In the genomic region with DNA sequence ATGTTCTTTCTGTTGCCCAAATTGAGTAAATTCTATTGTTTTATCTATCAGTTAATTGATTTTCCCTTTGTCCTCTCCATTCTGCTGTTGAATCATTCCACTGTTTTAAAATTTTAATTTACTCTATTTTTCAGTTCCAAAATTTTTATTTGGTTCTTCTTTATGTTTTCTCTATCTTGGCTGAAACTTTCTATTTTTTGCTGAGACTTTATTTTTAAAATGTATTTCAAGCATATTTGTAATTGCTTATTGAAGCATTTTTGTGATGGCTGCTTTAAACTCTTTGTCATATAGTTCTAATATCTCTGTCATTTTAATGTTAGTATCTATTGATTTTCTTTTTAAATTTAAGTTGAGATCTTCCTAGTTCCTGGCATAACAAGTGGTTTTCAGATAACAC, we compare ENCODE assay signal across 38 cellular contexts.
"Had no signal": no experiment of that assay in that cellular context is flagged by ENCODE, and none has a peak within 500 bp of the region (broad histone marks: within the 10 kb centered on the region; RNA-seq: fewer than 3 reads in every experiment).

No MANE protein-coding gene starts in this region.

- H3K36me3 ChIP-seq: ascending aorta, cardiac muscle cell had no signal

- H3K27ac ChIP-seq: ascending aorta, cardiac muscle cell, VCaP had no signal

- H3K36me3 Mint-ChIP-seq: activated CD8-positive, alpha-beta memory T cell treated with anti-CD3 and anti-CD28 coated beads, Interleukin-2, amount 10 ng/mL, durations not matched to agents 7 days and 5 days; activated naive CD4-positive, alpha-beta T cell treated with anti-CD3 and anti-CD28 coated beads, Interleukin-2, amount 10 ng/mL, durations not matched to agents 7 days and 5 days; activated naive CD4-positive, alpha-beta T cell treated with anti-CD3 and anti-CD28 coated beads, Interleukin-2, amount 50 U/mL, for 24 hours; activated naive CD8-positive, alpha-beta T cell; activated naive CD8-positive, alpha-beta T cell treated with anti-CD3 and anti-CD28 coated beads, Interleukin-2, amount 10 ng/mL, durations not matched to agents 7 days and 5 days; brain had no signal

- DNase-seq: activated B cell treated with CpG ODN at 0.5 μM for 24 hours; activated CD4-positive, alpha-beta memory T cell treated with anti-CD3 and anti-CD28 coated beads, Interleukin-2, amount 10 ng/mL, durations not matched to agents 7 days and 5 days; activated CD4-positive, alpha-beta T cell treated with anti-CD3 and anti-CD28 coated beads for 1 hour; activated CD4-positive, alpha-beta T cell treated with anti-CD3 and anti-CD28 coated beads for 36 hours; activated CD4-positive, alpha-beta T cell treated with anti-CD3 and anti-CD28 coated beads for 48 hours; activated CD4-positive, alpha-beta T cell treated with anti-CD3 and anti-CD28 coated beads, Interleukin-2, amount 10 ng/mL, durations not matched to agents 7 days and 5 days; activated CD4-positive, alpha-beta T cell treated with anti-CD3 and anti-CD28 coated beads, Interleukin-2, amount 50 U/mL, for 48 hours; activated CD8-positive, alpha-beta memory T cell treated with anti-CD3 and anti-CD28 coated beads for 24 hours; activated CD8-positive, alpha-beta memory T cell treated with anti-CD3 and anti-CD28 coated beads, Interleukin-2, amount 10 ng/mL, durations not matched to agents 7 days and 5 days; activated CD8-positive, alpha-beta memory T cell treated with anti-CD3 and anti-CD28 coated beads, Interleukin-2, amount 50 U/mL, for 48 hours; activated CD8-positive, alpha-beta T cell treated with anti-CD3 and anti-CD28 coated beads, Interleukin-2, amount 10 ng/mL, durations not matched to agents 7 days and 5 days; activated effector memory CD4-positive, alpha-beta T cell treated with Interleukin-2 at 50 U/mL for 16 hours; activated gamma-delta T cell; activated naive CD4-positive, alpha-beta T cell treated with anti-CD3 and anti-CD28 coated beads, Interleukin-2, amount 10 ng/mL, durations not matched to agents 7 days and 5 days; activated naive CD4-positive, alpha-beta T cell treated with Interleukin-2 at 50 U/mL for 16 hours; activated naive CD8-positive, alpha-beta T cell treated with anti-CD3 and anti-CD28 coated beads, Interleukin-2, amount 10 ng/mL, durations not matched to agents 7 days and 5 days; activated naive CD8-positive, alpha-beta T cell treated with anti-CD3 and anti-CD28 coated beads, Interleukin-2, amount 50 U/mL, for 24 hours; activated T-cell treated with anti-CD3 and anti-CD28 coated beads, Interleukin-2, amount 50 U/mL, for 24 hours; activated T-cell treated with anti-CD3 and anti-CD28 coated beads, Interleukin-2, amount 50 U/mL, for 48 hours; amygdala; anterior cingulate cortex; caudate nucleus; cerebellar nuclear complex; T-helper 1 cell; T-helper 2 cell; T-helper 9 cell had no signal

- ATAC-seq: activated CD4-positive, alpha-beta T cell treated with anti-CD3 and anti-CD28 coated beads for 36 hours; activated CD8-positive, alpha-beta memory T cell treated with anti-CD3 and anti-CD28 coated beads, Interleukin-2, amount 10 ng/mL, durations not matched to agents 7 days and 5 days; activated CD8-positive, alpha-beta T cell treated with anti-CD3 and anti-CD28 coated beads, Interleukin-2, amount 10 ng/mL, durations not matched to agents 7 days and 5 days; activated naive CD8-positive, alpha-beta T cell treated with anti-CD3 and anti-CD28 coated beads, Interleukin-2, amount 50 U/mL, for 24 hours had no signal

- FAIRE-seq: bronchial epithelial cell, TTC549 had no signal

- H3K4me3 ChIP-seq: ascending aorta, cardiac muscle cell had no signal

- H3K27me3 Mint-ChIP-seq: activated CD4-positive, alpha-beta memory T cell treated with anti-CD3 and anti-CD28 coated beads, Interleukin-2, amount 10 ng/mL, durations not matched to agents 7 days and 5 days; activated CD8-positive, alpha-beta memory T cell treated with anti-CD3 and anti-CD28 coated beads, Interleukin-2, amount 10 ng/mL, durations not matched to agents 7 days and 5 days; activated naive CD4-positive, alpha-beta T cell treated with anti-CD3 and anti-CD28 coated beads, Interleukin-2, amount 50 U/mL, for 24 hours; activated naive CD8-positive, alpha-beta T cell; activated naive CD8-positive, alpha-beta T cell treated with anti-CD3 and anti-CD28 coated beads, Interleukin-2, amount 10 ng/mL, durations not matched to agents 7 days and 5 days; activated naive CD8-positive, alpha-beta T cell treated with anti-CD3 and anti-CD28 coated beads, Interleukin-2, amount 50 U/mL, for 24 hours; brain had no signal

- H3K9me3 Mint-ChIP-seq: activated B cell treated with CpG ODN at 0.5 μM for 24 hours; activated CD4-positive, alpha-beta memory T cell treated with anti-CD3 and anti-CD28 coated beads, Interleukin-2, amount 10 ng/mL, durations not matched to agents 7 days and 5 days; activated CD4-positive, alpha-beta T cell treated with anti-CD3 and anti-CD28 coated beads, Interleukin-2, amount 10 ng/mL, durations not matched to agents 7 days and 5 days; activated naive CD4-positive, alpha-beta T cell treated with anti-CD3 and anti-CD28 coated beads, Interleukin-2, amount 10 ng/mL, durations not matched to agents 7 days and 5 days; activated naive CD4-positive, alpha-beta T cell treated with anti-CD3 and anti-CD28 coated beads, Interleukin-2, amount 50 U/mL, for 24 hours; activated naive CD8-positive, alpha-beta T cell treated with anti-CD3 and anti-CD28 coated beads, Interleukin-2, amount 10 ng/mL, durations not matched to agents 7 days and 5 days; activated naive CD8-positive, alpha-beta T cell treated with anti-CD3 and anti-CD28 coated beads, Interleukin-2, amount 50 U/mL, for 24 hours; activated T-cell treated with anti-CD3 and anti-CD28 coated beads, Interleukin-2, amount 50 U/mL, for 24 hours; activated T-helper 2 cell treated with anti-CD3 and anti-CD28 coated beads, Interferon-gamma antibody, Interleukin-2, Interleukin-4, amounts not matched to agents 10 μg/mL and 5 μg/mL and 100 μg/mL, durations not matched to agents 14 hours and 24 hours and 36 hours; central memory CD8-positive, alpha-beta T cell; T-helper 1 cell treated with Interleukin-12 subunit alpha and Interleukin-12 subunit beta and Interleukin-4 antibody, amounts not matched to agents 30 μg/mL and 1 μg/mL, for 36 hours; T-helper 2 cell treated with Interferon-gamma antibody and Interleukin-4, amounts not matched to agents 5 μg/mL and 100 μg/mL, for 36 hours had no signal

- H3K9me3 ChIP-seq: ascending aorta had no signal

- H3K4me1 ChIP-seq: ascending aorta had no signal

- H3K4me1 Mint-ChIP-seq: brain had no signal

- H3K4me3 Mint-ChIP-seq: activated B cell treated with CpG ODN at 0.5 μM for 24 hours; activated CD4-positive, alpha-beta memory T cell treated with anti-CD3 and anti-CD28 coated beads, Interleukin-2, amount 10 ng/mL, durations not matched to agents 7 days and 5 days; activated CD4-positive, alpha-beta T cell treated with anti-CD3 and anti-CD28 coated beads for 36 hours; activated CD4-positive, alpha-beta T cell treated with anti-CD3 and anti-CD28 coated beads, Interleukin-2, amount 10 ng/mL, durations not matched to agents 7 days and 5 days; activated CD8-positive, alpha-beta memory T cell treated with anti-CD3 and anti-CD28 coated beads, Interleukin-2, amount 10 ng/mL, durations not matched to agents 7 days and 5 days; activated CD8-positive, alpha-beta T cell treated with anti-CD3 and anti-CD28 coated beads, Interleukin-2, amount 10 ng/mL, durations not matched to agents 7 days and 5 days; activated naive CD4-positive, alpha-beta T cell treated with anti-CD3 and anti-CD28 coated beads, Interleukin-2, amount 10 ng/mL, durations not matched to agents 7 days and 5 days; activated naive CD4-positive, alpha-beta T cell treated with anti-CD3 and anti-CD28 coated beads, Interleukin-2, amount 50 U/mL, for 24 hours; activated naive CD8-positive, alpha-beta T cell; activated naive CD8-positive, alpha-beta T cell treated with anti-CD3 and anti-CD28 coated beads, Interleukin-2, amount 10 ng/mL, durations not matched to agents 7 days and 5 days; activated naive CD8-positive, alpha-beta T cell treated with anti-CD3 and anti-CD28 coated beads, Interleukin-2, amount 50 U/mL, for 24 hours; activated T-cell treated with anti-CD3 and anti-CD28 coated beads, Interleukin-2, amount 50 U/mL, for 24 hours; brain; central memory CD8-positive, alpha-beta T cell; T-helper 1 cell treated with Interleukin-12 subunit alpha and Interleukin-12 subunit beta and Interleukin-4 antibody, amounts not matched to agents 30 μg/mL and 1 μg/mL, for 36 hours; T-helper 2 cell treated with Interferon-gamma antibody and Interleukin-4, amounts not matched to agents 5 μg/mL and 100 μg/mL, for 36 hours had no signal

- H3K27me3 ChIP-seq: ascending aorta had no signal

- H3K27ac Mint-ChIP-seq: activated B cell treated with CpG ODN at 0.5 μM for 24 hours; activated CD4-positive, alpha-beta memory T cell treated with anti-CD3 and anti-CD28 coated beads, Interleukin-2, amount 10 ng/mL, durations not matched to agents 7 days and 5 days; activated CD4-positive, alpha-beta T cell treated with anti-CD3 and anti-CD28 coated beads for 36 hours; activated CD4-positive, alpha-beta T cell treated with anti-CD3 and anti-CD28 coated beads, Interleukin-2, amount 10 ng/mL, durations not matched to agents 7 days and 5 days; activated CD8-positive, alpha-beta memory T cell treated with anti-CD3 and anti-CD28 coated beads, Interleukin-2, amount 10 ng/mL, durations not matched to agents 7 days and 5 days; activated CD8-positive, alpha-beta T cell treated with anti-CD3 and anti-CD28 coated beads, Interleukin-2, amount 10 ng/mL, durations not matched to agents 7 days and 5 days; activated naive CD4-positive, alpha-beta T cell treated with anti-CD3 and anti-CD28 coated beads, Interleukin-2, amount 10 ng/mL, durations not matched to agents 7 days and 5 days; activated naive CD4-positive, alpha-beta T cell treated with anti-CD3 and anti-CD28 coated beads, Interleukin-2, amount 50 U/mL, for 24 hours; activated naive CD8-positive, alpha-beta T cell; activated naive CD8-positive, alpha-beta T cell treated with anti-CD3 and anti-CD28 coated beads, Interleukin-2, amount 10 ng/mL, durations not matched to agents 7 days and 5 days; activated naive CD8-positive, alpha-beta T cell treated with anti-CD3 and anti-CD28 coated beads, Interleukin-2, amount 50 U/mL, for 24 hours; activated T-cell treated with anti-CD3 and anti-CD28 coated beads, Interleukin-2, amount 50 U/mL, for 24 hours; activated T-helper 2 cell treated with anti-CD3 and anti-CD28 coated beads, Interferon-gamma antibody, Interleukin-2, Interleukin-4, amounts not matched to agents 10 μg/mL and 5 μg/mL and 100 μg/mL, durations not matched to agents 14 hours and 24 hours and 36 hours; brain; T-helper 1 cell treated with Interleukin-12 subunit alpha and Interleukin-12 subunit beta and Interleukin-4 antibody, amounts not matched to agents 30 μg/mL and 1 μg/mL, for 36 hours; T-helper 2 cell treated with Interferon-gamma antibody and Interleukin-4, amounts not matched to agents 5 μg/mL and 100 μg/mL, for 36 hours had no signal
